17 cellular contexts compared by ENCODE assay signal in the genomic region with DNA sequence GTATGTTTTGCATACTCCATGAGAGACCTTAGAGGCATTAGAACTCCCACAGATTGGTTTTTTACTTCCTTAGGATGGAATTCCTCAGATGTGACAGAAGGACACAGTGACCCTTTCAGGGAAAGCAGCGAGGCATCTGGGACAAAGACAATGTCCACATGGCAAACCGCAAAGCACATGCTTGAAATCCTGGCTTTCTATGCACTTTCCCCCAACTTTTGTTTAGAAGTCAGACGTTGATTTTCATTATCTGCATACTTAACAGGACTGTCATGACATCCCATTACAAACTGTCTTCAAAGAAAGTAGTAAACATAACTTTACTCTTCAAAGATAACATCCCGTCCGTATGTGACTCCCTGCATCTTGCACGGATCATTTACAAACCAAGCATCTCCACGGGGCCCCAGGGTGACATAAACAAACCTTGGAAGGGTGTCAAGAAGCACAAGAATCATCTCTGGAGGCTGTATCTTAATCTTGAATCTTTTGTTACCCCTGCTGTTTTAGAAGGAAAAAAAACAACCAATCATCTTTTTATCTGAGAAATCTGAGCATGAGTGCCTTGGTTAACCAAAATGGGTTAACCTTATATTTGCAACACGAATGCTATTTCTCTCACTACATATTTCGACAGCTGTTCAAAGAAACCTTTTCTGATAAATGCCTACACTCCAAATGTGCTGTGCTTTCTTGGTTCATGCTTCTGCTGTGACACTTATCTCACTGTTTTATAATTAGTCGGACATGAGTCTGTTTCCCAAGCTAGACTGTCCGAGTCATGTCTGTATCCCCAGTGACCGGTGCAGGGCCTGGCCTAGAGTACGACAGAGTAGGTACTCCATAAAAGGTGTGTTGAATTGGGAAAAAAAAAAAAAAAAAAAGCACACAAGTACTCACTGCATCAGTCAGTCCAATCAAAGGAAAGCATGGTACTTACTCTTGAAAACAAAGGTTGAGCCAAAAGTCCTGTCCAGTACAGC.
A peak's percentile ranks its signal among the peaks of the same experiment; 100 is the strongest.
DNase-seq lines count a peak whose midpoint lies in the region; ATAC-seq, FAIRE-seq and TF ChIP-seq lines count a peak whose summit lies in the region.
"Had no signal": no experiment of that assay in that cellular context is flagged by ENCODE, and none has a peak within 500 bp of the region (broad histone marks: within the 10 kb centered on the region; RNA-seq: fewer than 3 reads in every experiment).

No MANE protein-coding gene starts in this region.

- H3K27me3 ChIP-seq in smooth muscle cell (ENCODE audit: low read depth) (peaks cover 66% of the 10 kb centered on the region), GM23338 (ENCODE audit: insufficient read depth) (no peaks in the 10 kb centered on the region)
- H3K27me3 ChIP-seq: SJCRH30, stomach had no signal

- peaks cover 10% of the 10 kb centered on the region; the same call in 1 of the 2 replicates for H3K9me2 ChIP-seq in GM23338 (ENCODE audit: insufficient read depth)

- no peaks in the 10 kb centered on the region for H3K36me3 ChIP-seq in smooth muscle cell (ENCODE audit: low read depth)
- no peaks in the 10 kb centered on the region for H3K36me3 ChIP-seq in GM23338 (ENCODE audit: insufficient read depth)
- H3K36me3 ChIP-seq: SJCRH30, stomach had no signal

- H3K9ac ChIP-seq in smooth muscle cell (ENCODE audit: low read depth): no peak overlapping the region

- 35% methylated on average over 13 of the region's 13 CpGs for WGBS in smooth muscle cell (ENCODE audit: low lambda C conversion rate)

- no peaks in the 10 kb centered on the region for H3K9me3 ChIP-seq in smooth muscle cell (replicated peaks; ENCODE audit: low read depth)
- H3K9me3 ChIP-seq: SJCRH30, stomach had no signal

- CTCF ChIA-PET in HEK293T (lab: Yijun Ruan, JAX): interaction anchor here (0.8 kb wide), 1 partner anchor 25 kb away, joined by 4 read pairs; no protein-coding TSS in a partner anchor

- no peaks in the 10 kb centered on the region for H3K79me2 ChIP-seq in smooth muscle cell (ENCODE audit: low read depth)
- H3K79me2 ChIP-seq in GM23338 (replicated peaks; ENCODE audit: insufficient read depth): no peaks in the 10 kb centered on the region

- no peak overlapping the region for H3K4me3 Mint-ChIP-seq in stimulated activated naive CD8-positive, alpha-beta T cell treated with anti-CD3 and anti-CD28 coated beads, Interleukin-15, amount 100 ng/mL, for 72 hours
- no peak overlapping the region for H3K4me3 Mint-ChIP-seq in GM23338
- H3K4me3 Mint-ChIP-seq: activated CD4-positive, alpha-beta memory T cell treated with anti-CD3 and anti-CD28 coated beads for 36 hours; CD8-positive, alpha-beta memory T cell; naive thymus-derived CD8-positive, alpha-beta T cell had no signal

- H4K20me1 ChIP-seq in smooth muscle cell (ENCODE audit: low read depth) (no peaks in the 10 kb centered on the region), GM23338 (replicated peaks; ENCODE audit: insufficient read depth) (no peaks in the 10 kb centered on the region)

- no peak for TF ChIP-seq CTCF in cardiac fibroblast (IDR thresholded peaks at IDR 0.05; ENCODE audit: low read depth, low read length)
- no peak for TF ChIP-seq CTCF in smooth muscle cell (IDR thresholded peaks at IDR 0.05; ENCODE audit: borderline replicate concordance, insufficient read depth, poor library complexity, severe bottlenecking)
- TF ChIP-seq CTCF in GM23338 (conservative IDR thresholded peaks at IDR 0.05; ENCODE audit: low read depth in 2 of 2): no peak

- no peak overlapping the region for H3K27ac ChIP-seq in smooth muscle cell (ENCODE audit: low read depth)
- H3K27ac ChIP-seq in GM23338 (ENCODE audit: low read depth): no peak overlapping the region
- H3K27ac ChIP-seq: HL-60, SJCRH30, stomach had no signal

- no peak for DNase-seq in HEK293T (ENCODE audit: extremely low spot score)
- DNase-seq in cardiac fibroblast (ENCODE audit: low read depth in 2 of 2): peak; percentile 33 to 59
- DNase-seq in iris pigment epithelial cell (ENCODE audit: low read depth): peak; percentile 72
- DNase-seq in smooth muscle cell (lab: John Stamatoyannopoulos, UW; ENCODE audit: unreplicated experiment): no peak
- no peak for DNase-seq in cerebellar nuclear complex (lab: John Stamatoyannopoulos, UW)
- DNase-seq in stimulated activated naive CD8-positive, alpha-beta T cell treated with anti-CD3 and anti-CD28 coated beads, Interleukin-15, amount 100 ng/mL, for 72 hours: no peak
- DNase-seq in GM19239 (ENCODE audit: insufficient read length, low spot score): no peak
- DNase-seq in GM23338 (ENCODE audit: low spot score): no peak
- DNase-seq: activated CD4-positive, alpha-beta memory T cell treated with anti-CD3 and anti-CD28 coated beads for 36 hours; CD8-positive, alpha-beta memory T cell; H7; naive thymus-derived CD8-positive, alpha-beta T cell; NCI-H1930; NCI-H774; SJCRH30; stomach had no signal

- H3K36me3 Mint-ChIP-seq in GM23338 (ENCODE audit: low read depth): no peaks in the 10 kb centered on the region
- H3K36me3 Mint-ChIP-seq: activated CD4-positive, alpha-beta memory T cell treated with anti-CD3 and anti-CD28 coated beads for 36 hours; CD8-positive, alpha-beta memory T cell; naive thymus-derived CD8-positive, alpha-beta T cell had no signal

- H3F3A ChIP-seq in smooth muscle cell (ENCODE audit: low read depth) (no peaks in the 10 kb centered on the region), GM23338 (replicated peaks; ENCODE audit: low read depth) (no peaks in the 10 kb centered on the region)

- no peaks in the 10 kb centered on the region for H3K4me1 Mint-ChIP-seq in stimulated activated naive CD8-positive, alpha-beta T cell treated with anti-CD3 and anti-CD28 coated beads, Interleukin-15, amount 100 ng/mL, for 72 hours
- peaks cover 3% of the 10 kb centered on the region; the same call in 2 of the 3 replicates for H3K4me1 Mint-ChIP-seq in GM23338
- H3K4me1 Mint-ChIP-seq: CD8-positive, alpha-beta memory T cell; naive thymus-derived CD8-positive, alpha-beta T cell had no signal

- H3K9me3 Mint-ChIP-seq in stimulated activated naive CD8-positive, alpha-beta T cell treated with anti-CD3 and anti-CD28 coated beads, Interleukin-15, amount 100 ng/mL, for 72 hours: no peaks in the 10 kb centered on the region
- no peaks in the 10 kb centered on the region for H3K9me3 Mint-ChIP-seq in GM23338
- H3K9me3 Mint-ChIP-seq: activated CD4-positive, alpha-beta memory T cell treated with anti-CD3 and anti-CD28 coated beads for 36 hours had no signal

- ATAC-seq in stimulated activated naive CD8-positive, alpha-beta T cell treated with anti-CD3 and anti-CD28 coated beads, Interleukin-15, amount 100 ng/mL, for 72 hours: no peak
- no peak for ATAC-seq in GM23338
- ATAC-seq: naive thymus-derived CD8-positive, alpha-beta T cell had no signal

- POLR2A ChIA-PET in HEK293T (lab: Yijun Ruan, JAX): no interaction called here

- H3K4me2 ChIP-seq in smooth muscle cell: peak overlapping the region; percentile 31
- no peak overlapping the region for H3K4me2 ChIP-seq in GM23338

- no peak for FAIRE-seq in GM19239 (lab: Jason Lieb, UNC)

- H2AFZ ChIP-seq in smooth muscle cell (ENCODE audit: low read depth) (no peak overlapping the region), GM23338 (no peak overlapping the region)

- peaks cover 9% of the 10 kb centered on the region for H3K27me3 Mint-ChIP-seq in stimulated activated naive CD8-positive, alpha-beta T cell treated with anti-CD3 and anti-CD28 coated beads, Interleukin-15, amount 100 ng/mL, for 72 hours
- peaks cover 9% of the 10 kb centered on the region for H3K27me3 Mint-ChIP-seq in GM23338 (ENCODE audit: insufficient read depth, low read depth, poor library complexity)
- H3K27me3 Mint-ChIP-seq: activated CD4-positive, alpha-beta memory T cell treated with anti-CD3 and anti-CD28 coated beads for 36 hours; CD8-positive, alpha-beta memory T cell had no signal

- peak overlapping the region in 1 of 2 donors; percentile 15 for H3K27ac Mint-ChIP-seq in stimulated activated naive CD8-positive, alpha-beta T cell treated with anti-CD3 and anti-CD28 coated beads, Interleukin-15, amount 100 ng/mL, for 72 hours
- H3K27ac Mint-ChIP-seq in GM23338: no peak overlapping the region
- H3K27ac Mint-ChIP-seq: activated CD4-positive, alpha-beta memory T cell treated with anti-CD3 and anti-CD28 coated beads for 36 hours; CD8-positive, alpha-beta memory T cell; naive thymus-derived CD8-positive, alpha-beta T cell had no signal

- H3K4me1 ChIP-seq in smooth muscle cell (ENCODE audit: low read depth): no peaks in the 10 kb centered on the region
- H3K4me1 ChIP-seq in GM23338 (ENCODE audit: insufficient read depth): no peaks in the 10 kb centered on the region
- H3K4me1 ChIP-seq: SJCRH30, stomach had no signal

- H3K4me3 ChIP-seq in cardiac fibroblast (replicated peaks in 1 of 2; ENCODE audit: low read depth in 2 of 2, low read length in 2 of 2): no peak overlapping the region
- no peak overlapping the region for H3K4me3 ChIP-seq in smooth muscle cell
- H3K4me3 ChIP-seq in GM23338: no peak overlapping the region
- H3K4me3 ChIP-seq: SJCRH30, stomach had no signal

TF ChIP-seq in HEK293T, 16 proteins besides CTCF, POLR2A, EP300 and RAD21:
- TF ChIP-seq NFRKB (IDR thresholded peaks at IDR 0.05) (no peak), SP1 (IDR thresholded peaks at IDR 0.05) (no peak), CTBP1 (IDR thresholded peaks at IDR 0.05; ENCODE audit: borderline replicate concordance) (no peak), L3MBTL2 (conservative IDR thresholded peaks at IDR 0.05) (0 out of 2 replicates have a peak, but pooled peaks have one; percentile 17)

TF ChIP-seq in GM23338, 12 proteins besides CTCF, POLR2A, EP300 and RAD21 (continues in another document):
- TF ChIP-seq ZNF331 (CRISPR knock-in tag; IDR thresholded peaks at IDR 0.05; ENCODE audit: low read depth) (no peak), ZNF114 (CRISPR knock-in tag; IDR thresholded peaks at IDR 0.05) (no peak), POLR2AphosphoS5 (IDR thresholded peaks at IDR 0.05; ENCODE audit: low read depth) (no peak), STAT1 (IDR thresholded peaks at IDR 0.05; ENCODE audit: unreplicated experiment) (no peak), EZH2 (IDR thresholded peaks at IDR 0.05; ENCODE audit: low read depth, unreplicated experiment) (no peak), JUNB (IDR thresholded peaks at IDR 0.05; ENCODE audit: unreplicated experiment) (no peak), EZH2phosphoT487 (IDR thresholded peaks at IDR 0.05; ENCODE audit: unreplicated experiment) (no peak)

Comparison
In these comparisons a context has a peak if more than half of its experiments do, and no peak if none do; other contexts are left out.
1. DNase-seq: peak in cardiac fibroblast (2 of 2) and iris pigment epithelial cell (single experiment); none in HEK293T (single experiment), smooth muscle cell (single experiment), cerebellar nuclear complex (0 of 2), stimulated activated naive CD8-positive, alpha-beta T cell treated with anti-CD3 and anti-CD28 coated beads, Interleukin-15, amount 100 ng/mL, for 72 hours (0 of 2), GM19239 (single experiment) and GM23338 (single experiment).